Comparison of ENCODE assay signal across 18 cellular contexts in the genomic region with DNA sequence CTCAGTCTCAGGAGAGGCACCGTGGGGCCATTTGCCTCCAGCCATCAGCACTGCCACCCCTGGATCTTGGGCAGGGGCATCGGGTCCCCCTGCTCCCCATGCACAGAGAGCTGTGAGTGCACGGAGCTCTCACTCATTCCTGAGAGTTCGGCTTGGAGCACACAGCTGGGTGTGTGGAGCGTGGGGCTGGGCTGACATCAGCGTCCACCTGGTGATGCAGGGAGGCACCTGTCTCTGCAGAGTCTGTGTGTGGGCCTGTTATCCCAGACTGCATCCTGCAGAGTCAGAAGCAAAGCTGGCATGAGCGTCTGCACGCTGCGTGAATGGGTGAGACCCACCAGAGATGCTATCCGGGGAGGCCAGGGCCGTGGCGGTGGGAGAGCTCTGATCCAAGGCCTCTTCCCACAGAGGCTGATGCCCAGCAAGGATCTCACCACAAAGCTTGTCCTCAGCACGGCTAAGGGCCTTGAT.
DNase-seq lines count a peak whose midpoint lies in the region; ATAC-seq and TF ChIP-seq lines count a peak whose summit lies in the region.
"Had no signal": no experiment of that assay in that cellular context is flagged by ENCODE, and none has a peak within 500 bp of the region (broad histone marks: within the 10 kb centered on the region; RNA-seq: fewer than 3 reads in every experiment).

No MANE protein-coding gene starts in this region.

- no peak overlapping the region for H3K14ac ChIP-seq in neuronal stem cell (ENCODE audit: low read length)

- no peak overlapping the region for H2BK5ac ChIP-seq in neuronal stem cell (ENCODE audit: low read length)

- no peak overlapping the region for H2AFZ ChIP-seq in neuronal stem cell (ENCODE audit: low read length)

- H3K4me3 ChIP-seq in endodermal cell (ENCODE audit: low read length): no peak overlapping the region
- H3K4me3 ChIP-seq in neuronal stem cell (ENCODE audit: low read length in 2 of 2): no peak overlapping the region
- H3K4me3 ChIP-seq: MG63 had no signal

- TF ChIP-seq CTCF in endodermal cell (conservative IDR thresholded peaks at IDR 0.05): no peak
- TF ChIP-seq CTCF in chondrocyte (IDR thresholded peaks at IDR 0.05): no peak

- H3K4me1 ChIP-seq in endodermal cell (ENCODE audit: control insufficient read depth, insufficient read depth, low read length): no peaks in the 10 kb centered on the region
- peaks cover 8 to 18% of the 10 kb centered on the region in 2 donors for H3K4me1 ChIP-seq in neuronal stem cell (ENCODE audit: control insufficient read depth in 2 of 2, insufficient read depth in 1 of 2, low read depth in 1 of 2, low read length in 2 of 2)

- H3K27me3 Mint-ChIP-seq in stimulated activated naive CD8-positive, alpha-beta T cell treated with anti-CD3 and anti-CD28 coated beads, Interleukin-15, amount 100 ng/mL, for 72 hours: peaks cover 8% of the 10 kb centered on the region
- no peaks in the 10 kb centered on the region for H3K27me3 Mint-ChIP-seq in endodermal cell (ENCODE audit: insufficient read depth)
- peaks cover 11% of the 10 kb centered on the region for H3K27me3 Mint-ChIP-seq in chondrocyte (ENCODE audit: low read depth)

- no peaks in the 10 kb centered on the region for H3K4me1 Mint-ChIP-seq in stimulated activated naive CD8-positive, alpha-beta T cell treated with anti-CD3 and anti-CD28 coated beads, Interleukin-15, amount 100 ng/mL, for 72 hours
- H3K4me1 Mint-ChIP-seq in endodermal cell (no peaks in the 10 kb centered on the region), chondrocyte (ENCODE audit: low read depth) (peaks cover 48% of the 10 kb centered on the region)
- H3K4me1 Mint-ChIP-seq: CD14-positive monocyte had no signal

- H3K23ac ChIP-seq in neuronal stem cell (ENCODE audit: low read depth, low read length, poor library complexity): peak overlapping the region; percentile 23

- no peak overlapping the region for H3K27ac ChIP-seq in endodermal cell (ENCODE audit: low read depth, low read length)
- no peak overlapping the region for H3K27ac ChIP-seq in neuronal stem cell (replicated peaks; ENCODE audit: low read length)

- ATAC-seq in stimulated activated naive CD8-positive, alpha-beta T cell treated with anti-CD3 and anti-CD28 coated beads, Interleukin-15, amount 100 ng/mL, for 72 hours: peak; percentile 9
- ATAC-seq in stimulated activated naive CD8-positive, alpha-beta T cell treated with anti-CD3 and anti-CD28 coated beads, Interleukin-15, Interleukin-2, amounts not matched to agents 100 U/mL and 50 U/mL, for 24 hours: no peak
- ATAC-seq in HG03039 (IDR thresholded peaks at IDR 0.05; ENCODE audit: unreplicated experiment): no peak

- peaks cover 3 to 4% of the 10 kb centered on the region in 2 donors for H3K9me3 Mint-ChIP-seq in stimulated activated naive CD8-positive, alpha-beta T cell treated with anti-CD3 and anti-CD28 coated beads, Interleukin-15, amount 100 ng/mL, for 72 hours
- H3K9me3 Mint-ChIP-seq in endodermal cell: no peaks in the 10 kb centered on the region
- H3K9me3 Mint-ChIP-seq in chondrocyte (ENCODE audit: low read depth): peaks cover 5% of the 10 kb centered on the region

- H3K27ac Mint-ChIP-seq in stimulated activated naive CD8-positive, alpha-beta T cell treated with anti-CD3 and anti-CD28 coated beads, Interleukin-15, amount 100 ng/mL, for 72 hours: no peak overlapping the region
- H3K27ac Mint-ChIP-seq in endodermal cell (no peak overlapping the region), chondrocyte (ENCODE audit: unreplicated experiment) (no peak overlapping the region)
- H3K27ac Mint-ChIP-seq: CD14-positive monocyte had no signal

- no peaks in the 10 kb centered on the region for H3K79me1 ChIP-seq in neuronal stem cell (ENCODE audit: low read depth, low read length)

- peak overlapping the region; percentile 2 for H2BK12ac ChIP-seq in neuronal stem cell (ENCODE audit: low read length)

- peak overlapping the region; percentile 99 for H2BK15ac ChIP-seq in neuronal stem cell (ENCODE audit: low read length)

- H4K91ac ChIP-seq in neuronal stem cell (ENCODE audit: low read depth, low read length, poor library complexity): no peak overlapping the region

- no peaks in the 10 kb centered on the region for H3K36me3 ChIP-seq in endodermal cell (ENCODE audit: control insufficient read depth, insufficient read depth, low read length)
- no peaks in the 10 kb centered on the region for H3K36me3 ChIP-seq in neuronal stem cell (replicated peaks in 1 of 2; ENCODE audit: control insufficient read depth in 2 of 2, insufficient read depth in 2 of 2, low read length in 2 of 2)
- H3K36me3 ChIP-seq: MG63 had no signal

- 91% methylated on average over 12 to 13 of the region's 13 CpGs for WGBS in endodermal cell (ENCODE audit: insufficient coverage in 1 of 2, insufficient read length in 1 of 2), 2 experiments
- no CpG with 5 or more reads among the region's 13 CpGs for WGBS in neuronal stem cell (ENCODE audit: extremely low coverage in 2 of 2, insufficient read length in 2 of 2, insufficient replicate concordance in 1 of 2), 2 donors

- no peaks in the 10 kb centered on the region for H3K36me3 Mint-ChIP-seq in endodermal cell (ENCODE audit: low read depth)
- H3K36me3 Mint-ChIP-seq in chondrocyte (ENCODE audit: low read depth): no peaks in the 10 kb centered on the region
- H3K36me3 Mint-ChIP-seq: CD14-positive monocyte had no signal

- no peak for DNase-seq in stimulated activated naive CD8-positive, alpha-beta T cell treated with anti-CD3 and anti-CD28 coated beads, Interleukin-15, amount 100 ng/mL, for 72 hours
- DNase-seq in stimulated activated naive CD8-positive, alpha-beta T cell treated with anti-CD3 and anti-CD28 coated beads, Interleukin-15, Interleukin-2, amounts not matched to agents 100 U/mL and 50 U/mL, for 24 hours: no peak
- DNase-seq in endodermal cell (peak; percentile 41), neuronal stem cell (ENCODE audit: low spot score) (no peak), erythroblast (lab: John Stamatoyannopoulos, UW) (no peak), chondrocyte (ENCODE audit: low spot score) (no peak)
- DNase-seq: DMS53, IMR-90, Karpas-422, MG63, NCI-H1092, NCI-H1694, NCI-H2107, NCI-H446, NCI-H69, OCI-M1 had no signal

- no peak overlapping the region for H3K4ac ChIP-seq in neuronal stem cell (ENCODE audit: low read length)

- no peak overlapping the region for H4K8ac ChIP-seq in neuronal stem cell (ENCODE audit: low read depth, low read length)

- H3K9ac ChIP-seq in endodermal cell (ENCODE audit: extremely low read depth, low read length, poor library complexity, severe bottlenecking) (no peak overlapping the region), neuronal stem cell (ENCODE audit: low read depth, low read length, poor library complexity) (peak overlapping the region; percentile 27)

- no peak for TF ChIP-seq POLR2A in erythroblast (IDR thresholded peaks at IDR 0.05; ENCODE audit: low read length)

- H2BK120ac ChIP-seq in neuronal stem cell (ENCODE audit: low read depth, low read length): no peak overlapping the region

- peak overlapping the region; percentile 95 for H2AK5ac ChIP-seq in neuronal stem cell (ENCODE audit: low read depth, low read length)

- no peak overlapping the region for H3K4me2 ChIP-seq in neuronal stem cell (ENCODE audit: insufficient read depth, low read length, poor library complexity, severe bottlenecking)

- no peaks in the 10 kb centered on the region for H3K9me3 ChIP-seq in endodermal cell (ENCODE audit: control insufficient read depth, low read length)
- H3K9me3 ChIP-seq in neuronal stem cell (replicated peaks in 1 of 2; ENCODE audit: control insufficient read depth in 2 of 2, insufficient read depth in 1 of 2, low read depth in 1 of 2, low read length in 2 of 2): peaks cover 0 to 3% of the 10 kb centered on the region in 2 donors

- H3K18ac ChIP-seq in neuronal stem cell (ENCODE audit: low read length): peak overlapping the region; percentile 66

- H3K27me3 ChIP-seq in endodermal cell (ENCODE audit: control insufficient read depth, insufficient read depth, low read length, poor library complexity, severe bottlenecking) (no peaks in the 10 kb centered on the region), neuronal stem cell (ENCODE audit: control insufficient read depth in 3 of 3, insufficient read depth in 3 of 3, low read depth in 1 of 3, low read length in 3 of 3) (no peaks in the 10 kb centered on the region)
- H3K27me3 ChIP-seq: MG63 had no signal

- no peak overlapping the region for H3K4me3 Mint-ChIP-seq in stimulated activated naive CD8-positive, alpha-beta T cell treated with anti-CD3 and anti-CD28 coated beads, Interleukin-15, amount 100 ng/mL, for 72 hours
- H3K4me3 Mint-ChIP-seq in endodermal cell (no peak overlapping the region), chondrocyte (ENCODE audit: unreplicated experiment) (no peak overlapping the region)
- H3K4me3 Mint-ChIP-seq: CD14-positive monocyte had no signal
